In the genomic region with DNA sequence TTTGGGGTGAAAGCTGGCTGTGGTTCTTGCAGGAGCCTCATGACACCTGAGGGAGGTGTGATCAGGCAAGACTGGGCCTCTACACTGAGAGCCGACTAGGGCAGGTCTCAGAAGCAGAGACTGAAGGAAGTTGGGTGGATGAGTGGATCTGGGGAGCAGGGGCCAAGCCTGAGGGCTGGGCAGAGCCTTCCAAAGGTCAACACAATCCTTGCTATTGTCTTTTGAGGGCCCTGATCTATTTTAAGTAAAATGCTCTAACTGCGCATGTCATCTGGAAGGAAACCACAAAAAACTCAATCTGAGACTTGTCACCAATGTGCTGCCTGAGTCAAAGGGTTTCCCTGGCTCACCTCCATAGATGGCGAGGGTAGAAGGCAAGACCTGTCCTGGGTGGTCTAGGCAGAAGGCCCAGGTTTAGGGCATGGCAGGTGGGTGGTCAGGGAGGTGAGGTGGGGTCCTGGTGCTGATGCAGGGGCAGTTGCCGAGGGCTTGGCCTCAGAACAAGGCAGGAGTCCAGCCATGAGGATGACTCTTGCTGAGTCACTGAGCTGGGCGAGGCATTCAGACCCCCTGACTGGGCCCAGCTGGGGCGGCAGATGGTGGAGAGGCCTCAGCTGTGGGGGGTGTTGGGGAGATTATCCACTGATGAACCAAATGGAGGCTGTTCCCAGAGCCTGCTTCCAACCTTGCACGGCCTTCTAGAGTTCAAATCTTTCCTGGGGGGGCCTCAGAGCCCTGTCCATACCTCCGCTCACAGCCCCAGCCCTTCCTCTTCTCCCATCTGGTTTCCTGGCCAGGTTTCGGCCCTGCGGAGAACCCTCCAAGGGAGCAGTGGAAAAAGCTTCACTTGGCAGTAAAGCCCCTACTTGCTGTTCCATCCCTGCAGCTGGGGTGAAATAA, we compare ENCODE assay signal across 8 cellular contexts. TPM values are rescaled to one million over a fixed set of nuclear protein-coding genes. Genes with fewer than 3 reads are reported as not detected.
A peak's percentile ranks its signal among the peaks of the same experiment; 100 is the strongest.
DNase-seq lines count a peak whose midpoint lies in the region; ATAC-seq and TF ChIP-seq lines count a peak whose summit lies in the region.

No MANE protein-coding gene starts in this region.

- H3K36me3 ChIP-seq in RWPE2 (ENCODE audit: low read depth): peaks cover 9% of the 10 kb centered on the region; the same call in 1 of the 2 replicates
- peaks cover under 1% of the 10 kb centered on the region for H3K36me3 ChIP-seq in suprapubic skin

- WGBS in suprapubic skin: 68% methylated on average over 7 of the region's 10 CpGs

- peak overlapping the region; percentile 72 for H3K4me3 Mint-ChIP-seq in central memory CD8-positive, alpha-beta T cell
- H3K4me3 Mint-ChIP-seq in memory B cell: no peak overlapping the region

- no peak overlapping the region for H3K4me3 ChIP-seq in RWPE2 (ENCODE audit: severe bottlenecking)
- H3K4me3 ChIP-seq in suprapubic skin: peak overlapping the region; percentile 11

- peak; percentile 11; the same call in 2 of the 3 replicates for ATAC-seq in RWPE2 (ENCODE audit: low read depth)
- ATAC-seq in central memory CD8-positive, alpha-beta T cell (replicated peaks; ENCODE audit: extremely low read depth, poor library complexity, severe bottlenecking): no peak
- ATAC-seq in memory B cell (ENCODE audit: low read depth): no peak

- H3K27ac ChIP-seq in RWPE2 (ENCODE audit: poor library complexity, severe bottlenecking) (peak overlapping the region; percentile 67), suprapubic skin (peak overlapping the region; percentile 63)

- no peaks in the 10 kb centered on the region for H3K9me3 Mint-ChIP-seq in central memory CD8-positive, alpha-beta T cell
- no peaks in the 10 kb centered on the region for H3K9me3 Mint-ChIP-seq in memory B cell

- DNase-seq in H4 (ENCODE audit: low spot score): peak; percentile 64
- DNase-seq in RWPE2 (ENCODE audit: low spot score): no peak
- no peak for DNase-seq in central memory CD8-positive, alpha-beta T cell (ENCODE audit: low spot score in 2 of 2)
- DNase-seq in memory B cell (ENCODE audit: low spot score in 2 of 2): no peak
- DNase-seq in suprapubic skin (ENCODE audit: low spot score in 2 of 2): no peak
- no peak for DNase-seq in AML-193 (lab: John Stamatoyannopoulos, UW)
- DNase-seq in NCI-H1417 (lab: John Stamatoyannopoulos, UW): no peak
- no peak for DNase-seq in GM19240 (ENCODE audit: insufficient read length, low spot score)

- no peak for TF ChIP-seq POLR2A in suprapubic skin (IDR thresholded peaks at IDR 0.05)

- H3K36me3 Mint-ChIP-seq in central memory CD8-positive, alpha-beta T cell (ENCODE audit: insufficient read depth): peaks cover 17% of the 10 kb centered on the region
- H3K36me3 Mint-ChIP-seq in memory B cell: peaks cover 2% of the 10 kb centered on the region

- H3K9me3 ChIP-seq in RWPE2 (ENCODE audit: severe bottlenecking) (no peaks in the 10 kb centered on the region), suprapubic skin (no peaks in the 10 kb centered on the region)

- TF ChIP-seq CTCF in RWPE2 (IDR thresholded peaks at IDR 0.05; ENCODE audit: poor library complexity, severe bottlenecking): no peak
- TF ChIP-seq CTCF in suprapubic skin (IDR thresholded peaks at IDR 0.05): no peak

- no peaks in the 10 kb centered on the region for H3K27me3 ChIP-seq in RWPE2 (ENCODE audit: insufficient read depth, poor library complexity, severe bottlenecking)
- H3K27me3 ChIP-seq in suprapubic skin: no peaks in the 10 kb centered on the region

- no peak for TF ChIP-seq EP300 in suprapubic skin (IDR thresholded peaks at IDR 0.05)

- no peaks in the 10 kb centered on the region for H3K27me3 Mint-ChIP-seq in central memory CD8-positive, alpha-beta T cell
- no peaks in the 10 kb centered on the region for H3K27me3 Mint-ChIP-seq in memory B cell

- H3K4me1 ChIP-seq in RWPE2 (ENCODE audit: insufficient read depth, poor library complexity, severe bottlenecking): peaks cover 22% of the 10 kb centered on the region
- H3K4me1 ChIP-seq in suprapubic skin: peaks cover 62% of the 10 kb centered on the region

- H3K4me1 Mint-ChIP-seq in central memory CD8-positive, alpha-beta T cell: peaks cover 40% of the 10 kb centered on the region
- peaks cover 27% of the 10 kb centered on the region for H3K4me1 Mint-ChIP-seq in memory B cell

- H3K27ac Mint-ChIP-seq in central memory CD8-positive, alpha-beta T cell (ENCODE audit: low read depth): peak overlapping the region; percentile 79
- peak overlapping the region; percentile 41 for H3K27ac Mint-ChIP-seq in memory B cell

RNA-seq across cellular contexts. Expression of gene MVP, which starts 5.1 kb away (rescaled TPM):
- 83.0 and 87.2 TPM in 2 replicates for total RNA-seq in H4 (2014; rRNA removed; shearing (Covaris generic))
- 100 to 1,000 TPM in 1 of 4 donors, 10 to 100 TPM in 3; 54.9 to 104 (median 68.1) TPM for total RNA-seq in suprapubic skin

RNA-seq across cellular contexts. Expression of gene PAGR1, which starts 9.4 kb away (rescaled TPM):
- total RNA-seq in H4 (2014; rRNA removed; shearing (Covaris generic)): 43.4 and 46.3 TPM in 2 replicates
- 10 to 100 TPM; 23.3 to 35.2 (median 23.8) TPM for total RNA-seq in suprapubic skin

RNA-seq across cellular contexts. Expression of gene PRRT2, which starts 13.4 kb away (rescaled TPM):
- total RNA-seq in H4 (2014; rRNA removed; shearing (Covaris generic)): 0.14 and 1.0 TPM in 2 replicates
- 1 to 10 TPM in 3 of 4 donors, not detected in 1; 1.1 to 6.8 (median 3.7) TPM for total RNA-seq in suprapubic skin

RNA-seq across cellular contexts. Expression of gene MAZ, which starts 19.1 kb away (rescaled TPM):
- 84.6 and 135 TPM in 2 replicates for total RNA-seq in H4 (2014; rRNA removed; shearing (Covaris generic))
- 100 to 1,000 TPM in 3 of 4 donors, 10 to 100 TPM in 1; 98.4 to 180 (median 125) TPM for total RNA-seq in suprapubic skin

RNA-seq across cellular contexts. Expression of gene KIF22, which starts 34.8 kb away (rescaled TPM):
- total RNA-seq in H4 (2014; rRNA removed; shearing (Covaris generic)): 60.9 and 72.7 TPM in 2 replicates
- total RNA-seq in suprapubic skin: 10 to 100 TPM; 42.8 to 65.7 (median 55.1) TPM
